In genomic region chr17:64385187-64386083, GRCh38 we compare ENCODE assay signal across 1 cellular context.
TF ChIP-seq lines count a peak whose summit lies in the region.

No MANE protein-coding gene starts in this region.

TF ChIP-seq in HepG2, 621 proteins besides CTCF, POLR2A, EP300 and RAD21 (continued from another document and continues in another):
- TF ChIP-seq, protein P1, sequence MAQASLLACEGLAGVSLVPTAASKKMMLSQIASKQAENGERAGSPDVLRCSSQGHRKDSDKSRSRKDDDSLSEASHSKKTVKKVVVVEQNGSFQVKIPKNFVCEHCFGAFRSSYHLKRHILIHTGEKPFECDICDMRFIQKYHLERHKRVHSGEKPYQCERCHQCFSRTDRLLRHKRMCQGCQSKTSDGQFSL (CRISPR knock-in tag; IDR thresholded peaks at IDR 0.05): no peak
- TF ChIP-seq SMARCC2 (IDR thresholded peaks at IDR 0.05): no peak
- TF ChIP-seq NPAS2 (CRISPR knock-in tag; IDR thresholded peaks at IDR 0.05; ENCODE audit: borderline replicate concordance): no peak
- TF ChIP-seq GLI4 (CRISPR knock-in tag; IDR thresholded peaks at IDR 0.05; ENCODE audit: borderline replicate concordance): peak; percentile 96; the same call in 1 of the 2 replicates
- no peak for TF ChIP-seq RORA (CRISPR knock-in tag; IDR thresholded peaks at IDR 0.05)
- peak; percentile 11; the same call in 1 of the 2 replicates for TF ChIP-seq ZFP41 (CRISPR knock-in tag; IDR thresholded peaks at IDR 0.05; ENCODE audit: borderline replicate concordance)
- peak; percentile 99 for TF ChIP-seq JUND (CRISPR knock-in tag; IDR thresholded peaks at IDR 0.05)
- no peak for TF ChIP-seq U2AF2 (IDR thresholded peaks at IDR 0.05; ENCODE audit: low read depth, low read length)
- peak; percentile 21; the same call in 1 of the 2 replicates for TF ChIP-seq NFATC3 (CRISPR knock-in tag; IDR thresholded peaks at IDR 0.05)
- TF ChIP-seq ZNF3 (CRISPR knock-in tag; IDR thresholded peaks at IDR 0.05): peak; percentile 36; the same call in 1 of the 2 replicates
- TF ChIP-seq, protein P2, sequence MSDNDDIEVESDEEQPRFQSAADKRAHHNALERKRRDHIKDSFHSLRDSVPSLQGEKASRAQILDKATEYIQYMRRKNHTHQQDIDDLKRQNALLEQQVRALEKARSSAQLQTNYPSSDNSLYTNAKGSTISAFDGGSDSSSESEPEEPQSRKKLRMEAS (IDR thresholded peaks at IDR 0.05): peak; percentile 92
- peak; percentile 68 for TF ChIP-seq KAT7 (CRISPR knock-in tag; IDR thresholded peaks at IDR 0.05; ENCODE audit: borderline replicate concordance)
- no peak for TF ChIP-seq CEBPZ (IDR thresholded peaks at IDR 0.05; ENCODE audit: low read length)
- peak; percentile 41; the same call in 1 of the 2 replicates for TF ChIP-seq HES4 (CRISPR knock-in tag; IDR thresholded peaks at IDR 0.05; ENCODE audit: borderline replicate concordance)
- TF ChIP-seq EED (CRISPR knock-in tag; IDR thresholded peaks at IDR 0.05): peak; percentile 98
- TF ChIP-seq ZSCAN22 (CRISPR knock-in tag; IDR thresholded peaks at IDR 0.05): no peak
- TF ChIP-seq RNF219 (CRISPR knock-in tag; IDR thresholded peaks at IDR 0.05): no peak
- TF ChIP-seq, protein P3, sequence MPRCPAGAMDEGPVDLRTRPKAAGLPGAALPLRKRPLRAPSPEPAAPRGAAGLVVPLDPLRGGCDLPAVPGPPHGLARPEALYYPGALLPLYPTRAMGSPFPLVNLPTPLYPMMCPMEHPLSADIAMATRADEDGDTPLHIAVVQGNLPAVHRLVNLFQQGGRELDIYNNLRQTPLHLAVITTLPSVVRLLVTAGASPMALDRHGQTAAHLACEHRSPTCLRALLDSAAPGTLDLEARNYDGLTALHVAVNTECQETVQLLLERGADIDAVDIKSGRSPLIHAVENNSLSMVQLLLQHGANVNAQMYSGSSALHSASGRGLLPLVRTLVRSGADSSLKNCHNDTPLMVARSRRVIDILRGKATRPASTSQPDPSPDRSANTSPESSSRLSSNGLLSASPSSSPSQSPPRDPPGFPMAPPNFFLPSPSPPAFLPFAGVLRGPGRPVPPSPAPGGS (CRISPR knock-in tag; IDR thresholded peaks at IDR 0.05): peak; percentile 76
- TF ChIP-seq ZNF260 (CRISPR knock-in tag; IDR thresholded peaks at IDR 0.05; ENCODE audit: borderline replicate concordance, low read depth): no peak
- peak; percentile 77 for TF ChIP-seq SRSF1 (optimal IDR thresholded peaks at IDR 0.05; ENCODE audit: low read depth, low read length)
- no peak for TF ChIP-seq NONO (IDR thresholded peaks at IDR 0.05)
- TF ChIP-seq NONO (CRISPR knock-in tag; conservative IDR thresholded peaks at IDR 0.05): 0 out of 2 replicates have a peak, but pooled peaks have one; percentile 36
- 0 out of 2 replicates have a peak, but pooled peaks have one; percentile 34 for TF ChIP-seq ZNF761 (CRISPR knock-in tag; conservative IDR thresholded peaks at IDR 0.05)
- TF ChIP-seq TCF7 (IDR thresholded peaks at IDR 0.05; ENCODE audit: low read depth): peak; percentile 75; the same call in 1 of the 2 replicates
- TF ChIP-seq ZNF589 (CRISPR knock-in tag; conservative IDR thresholded peaks at IDR 0.05): no peak; the same call in 1 of the 2 replicates
- TF ChIP-seq, protein P4, sequence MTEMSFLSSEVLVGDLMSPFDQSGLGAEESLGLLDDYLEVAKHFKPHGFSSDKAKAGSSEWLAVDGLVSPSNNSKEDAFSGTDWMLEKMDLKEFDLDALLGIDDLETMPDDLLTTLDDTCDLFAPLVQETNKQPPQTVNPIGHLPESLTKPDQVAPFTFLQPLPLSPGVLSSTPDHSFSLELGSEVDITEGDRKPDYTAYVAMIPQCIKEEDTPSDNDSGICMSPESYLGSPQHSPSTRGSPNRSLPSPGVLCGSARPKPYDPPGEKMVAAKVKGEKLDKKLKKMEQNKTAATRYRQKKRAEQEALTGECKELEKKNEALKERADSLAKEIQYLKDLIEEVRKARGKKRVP (CRISPR knock-in tag; IDR thresholded peaks at IDR 0.05): peak in 1 of 2 experiments; percentile 85; a peak in 2 of 4 replicates
- peak; percentile 42; the same call in 1 of the 2 replicates for TF ChIP-seq ZNF343 (CRISPR knock-in tag; IDR thresholded peaks at IDR 0.05)
- peak; percentile 91; the same call in 1 of the 2 replicates for TF ChIP-seq CAMTA2 (CRISPR knock-in tag; IDR thresholded peaks at IDR 0.05; ENCODE audit: borderline replicate concordance)
- TF ChIP-seq MAF1 (CRISPR knock-in tag; IDR thresholded peaks at IDR 0.05; ENCODE audit: borderline replicate concordance): no peak
- TF ChIP-seq ZC3H4 (CRISPR knock-in tag; IDR thresholded peaks at IDR 0.05; ENCODE audit: borderline replicate concordance): no peak
- 0 out of 2 replicates have a peak, but pooled peaks have one; percentile 3 for TF ChIP-seq MXD4 (CRISPR knock-in tag; IDR thresholded peaks at IDR 0.05)
- no peak for TF ChIP-seq ZBTB40 (IDR thresholded peaks at IDR 0.05)
- peak; percentile 49; the same call in 1 of the 2 replicates for TF ChIP-seq ZBTB40 (CRISPR knock-in tag; IDR thresholded peaks at IDR 0.05)
- TF ChIP-seq, protein P5, sequence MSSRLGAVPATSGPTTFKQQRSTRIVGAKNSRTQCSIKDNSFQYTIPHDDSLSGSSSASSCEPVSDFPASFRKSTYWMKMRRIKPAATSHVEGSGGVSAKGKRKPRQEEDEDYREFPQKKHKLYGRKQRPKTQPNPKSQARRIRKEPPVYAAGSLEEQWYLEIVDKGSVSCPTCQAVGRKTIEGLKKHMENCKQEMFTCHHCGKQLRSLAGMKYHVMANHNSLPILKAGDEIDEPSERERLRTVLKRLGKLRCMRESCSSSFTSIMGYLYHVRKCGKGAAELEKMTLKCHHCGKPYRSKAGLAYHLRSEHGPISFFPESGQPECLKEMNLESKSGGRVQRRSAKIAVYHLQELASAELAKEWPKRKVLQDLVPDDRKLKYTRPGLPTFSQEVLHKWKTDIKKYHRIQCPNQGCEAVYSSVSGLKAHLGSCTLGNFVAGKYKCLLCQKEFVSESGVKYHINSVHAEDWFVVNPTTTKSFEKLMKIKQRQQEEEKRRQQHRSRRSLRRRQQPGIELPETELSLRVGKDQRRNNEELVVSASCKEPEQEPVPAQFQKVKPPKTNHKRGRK (CRISPR knock-in tag; IDR thresholded peaks at IDR 0.05): no peak
- no peak; the same call in 1 of the 2 replicates for TF ChIP-seq ZNF557 (CRISPR knock-in tag; IDR thresholded peaks at IDR 0.05)
- TF ChIP-seq ZNF264 (CRISPR knock-in tag; IDR thresholded peaks at IDR 0.05): peak; percentile 84; the same call in 1 of the 2 replicates
- TF ChIP-seq, protein P6, sequence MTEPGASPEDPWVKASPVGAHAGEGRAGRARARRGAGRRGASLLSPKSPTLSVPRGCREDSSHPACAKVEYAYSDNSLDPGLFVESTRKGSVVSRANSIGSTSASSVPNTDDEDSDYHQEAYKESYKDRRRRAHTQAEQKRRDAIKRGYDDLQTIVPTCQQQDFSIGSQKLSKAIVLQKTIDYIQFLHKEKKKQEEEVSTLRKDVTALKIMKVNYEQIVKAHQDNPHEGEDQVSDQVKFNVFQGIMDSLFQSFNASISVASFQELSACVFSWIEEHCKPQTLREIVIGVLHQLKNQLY (CRISPR knock-in tag; IDR thresholded peaks at IDR 0.05): peak; percentile 95
- 0 out of 2 replicates have a peak, but pooled peaks have one; percentile 67 for TF ChIP-seq RELA (CRISPR knock-in tag; IDR thresholded peaks at IDR 0.05)
- peak; percentile 99 for TF ChIP-seq PHF5A (CRISPR knock-in tag; IDR thresholded peaks at IDR 0.05; ENCODE audit: low read depth, unreplicated experiment)
- no peak for TF ChIP-seq SRSF9 (IDR thresholded peaks at IDR 0.05; ENCODE audit: borderline replicate concordance, insufficient read depth, low read depth, low read length, poor library complexity, severe bottlenecking)
- no peak for TF ChIP-seq ISX (CRISPR knock-in tag; conservative IDR thresholded peaks at IDR 0.05)
- peak; percentile 95 for TF ChIP-seq ERF (CRISPR knock-in tag; IDR thresholded peaks at IDR 0.05)
- peak; percentile 88 for TF ChIP-seq POGZ (CRISPR knock-in tag; IDR thresholded peaks at IDR 0.05)
- peak; percentile 79 for TF ChIP-seq ZNF230 (CRISPR knock-in tag; IDR thresholded peaks at IDR 0.05)
- peak; percentile 87; the same call in 1 of the 2 replicates for TF ChIP-seq SMAD1 (CRISPR knock-in tag; IDR thresholded peaks at IDR 0.05; ENCODE audit: borderline replicate concordance, low read depth)
